In genomic region chr11:90166982-90167573, GRCh38 we compare ENCODE assay signal across 3 cellular contexts. TPM values are rescaled to one million over a fixed set of nuclear protein-coding genes. Genes with fewer than 3 reads are reported as not detected.
"Had no signal": no experiment of that assay in that cellular context is flagged by ENCODE, and none has a peak within 500 bp of the region (broad histone marks: within the 10 kb centered on the region; RNA-seq: fewer than 3 reads in every experiment).

No MANE protein-coding gene starts in this region.

RNA-seq across cellular contexts. Expression of gene NAALAD2, which starts 32.6 kb away (rescaled TPM):
- total RNA-seq: mammary epithelial cell, mononuclear cell had no signal
- polyA plus RNA-seq: keratinocyte, mammary epithelial cell had no signal
